Comparison of ENCODE assay signal across 8 cellular contexts in the genomic region with DNA sequence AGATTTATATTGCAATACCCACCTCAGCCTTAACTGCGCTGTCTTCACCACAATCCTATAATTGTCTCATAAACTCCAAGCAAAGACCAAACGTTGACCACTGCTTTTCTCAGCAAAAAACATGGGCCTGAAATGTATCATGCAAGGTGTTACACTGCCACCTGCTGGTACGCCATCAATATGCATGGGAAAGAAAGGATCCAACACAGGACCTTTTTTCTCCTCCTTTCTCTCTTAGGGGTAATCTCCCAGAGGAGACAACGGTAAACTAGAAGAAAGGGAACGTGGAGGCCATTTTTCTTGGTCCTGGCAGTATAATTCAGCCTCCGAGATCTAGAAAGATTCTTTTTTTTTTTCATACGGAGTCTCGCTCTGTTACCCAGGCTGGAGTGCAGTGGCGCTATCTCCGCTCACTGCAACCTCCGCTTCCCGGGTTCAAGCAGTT.
DNase-seq lines count a peak whose midpoint lies in the region; ATAC-seq and TF ChIP-seq lines count a peak whose summit lies in the region.

No MANE protein-coding gene starts in this region.

- H3K27ac ChIP-seq in endodermal cell (ENCODE audit: low read depth, low read length), result no peak overlapping the region

- H3K36me3 Mint-ChIP-seq in CD14-positive monocyte, result no peaks in the 10 kb centered on the region
- no peaks in the 10 kb centered on the region for H3K36me3 Mint-ChIP-seq in endodermal cell (ENCODE audit: low read depth)
- no peaks in the 10 kb centered on the region for H3K36me3 Mint-ChIP-seq in mesothelial cell of epicardium

- H3K27me3 ChIP-seq in endodermal cell (ENCODE audit: control insufficient read depth, insufficient read depth, low read length, poor library complexity, severe bottlenecking), result no peaks in the 10 kb centered on the region

- no peak overlapping the region for H3K4me3 ChIP-seq in endodermal cell (ENCODE audit: low read length)

- 50 to 61% methylated on average over 10 to 12 of the region's 12 CpGs for WGBS in endodermal cell (ENCODE audit: insufficient coverage in 1 of 2, insufficient read length in 1 of 2), 2 experiments

- H3K9me3 Mint-ChIP-seq in CD14-positive monocyte (peaks cover 0 to 5% (median 0%) of the 10 kb centered on the region in 7 donors), endodermal cell (no peaks in the 10 kb centered on the region), mesothelial cell of epicardium (no peaks in the 10 kb centered on the region)

- no peaks in the 10 kb centered on the region for H3K4me1 ChIP-seq in endodermal cell (ENCODE audit: control insufficient read depth, insufficient read depth, low read length)

- peak; percentile 63 for ATAC-seq in GM19397 (IDR thresholded peaks at IDR 0.05; ENCODE audit: unreplicated experiment)

- H3K4me3 Mint-ChIP-seq in CD14-positive monocyte (peak overlapping the region in 1 of 2 donors; percentile 55), endodermal cell (no peak overlapping the region), mesothelial cell of epicardium (no peak overlapping the region)

- no peak overlapping the region for H3K9ac ChIP-seq in endodermal cell (ENCODE audit: extremely low read depth, low read length, poor library complexity, severe bottlenecking)

- H3K27me3 Mint-ChIP-seq in CD14-positive monocyte (ENCODE audit: low read depth in 3 of 3) (peaks cover 2 to 3% (median 2%) of the 10 kb centered on the region in 3 donors), endodermal cell (ENCODE audit: insufficient read depth) (peaks cover 2% of the 10 kb centered on the region), mesothelial cell of epicardium (ENCODE audit: low read depth) (peaks cover 2% of the 10 kb centered on the region)

- H3K27ac Mint-ChIP-seq in CD14-positive monocyte (peak overlapping the region; percentile 85 to 96 (median 91)), endodermal cell (no peak overlapping the region), mesothelial cell of epicardium (no peak overlapping the region)

- H3K9me3 ChIP-seq in endodermal cell (ENCODE audit: control insufficient read depth, low read length), result no peaks in the 10 kb centered on the region

- peaks cover 47% of the 10 kb centered on the region for H3K4me1 Mint-ChIP-seq in CD14-positive monocyte
- H3K4me1 Mint-ChIP-seq in endodermal cell, result peaks cover 4% of the 10 kb centered on the region
- peaks cover 6% of the 10 kb centered on the region for H3K4me1 Mint-ChIP-seq in mesothelial cell of epicardium

- DNase-seq in CD14-positive monocyte (ENCODE audit: low spot score) (peak; percentile 77), HPDE6-E6E7 (ENCODE audit: extremely low spot score) (peak; percentile 20), NK-92 (lab: John Stamatoyannopoulos, UW; ENCODE audit: unreplicated experiment) (peak; percentile 9), endodermal cell (peak; percentile 95), mesothelial cell of epicardium (ENCODE audit: low spot score in 2 of 2, unreplicated experiment in 2 of 2) (peak; percentile 61 to 88)
- DNase-seq in activated CD8-positive, alpha-beta memory T cell treated with anti-CD3 and anti-CD28 coated beads for 24 hours, result peak; percentile 92
- DNase-seq in stimulated activated CD8-positive, alpha-beta memory T cell treated with anti-CD3 and anti-CD28 coated beads, Interleukin-4, amount 100 ng/mL, for 24 hours (ENCODE audit: low read depth), result peak; percentile 69

- no peaks in the 10 kb centered on the region for H3K36me3 ChIP-seq in endodermal cell (ENCODE audit: control insufficient read depth, insufficient read depth, low read length)

- intact Hi-C loops in CD14-positive monocyte (cut with micrococcal nuclease), result loop anchor here (2.0 to 10.0 kb wide), 5 partner anchors 15 to 637 kb away; a partner anchor contains a TSS

- peak; percentile 97 for TF ChIP-seq CTCF in CD14-positive monocyte (IDR thresholded peaks at IDR 0.05)
- TF ChIP-seq CTCF in endodermal cell (conservative IDR thresholded peaks at IDR 0.05), result peak; percentile 97
- peak; percentile 98 for TF ChIP-seq CTCF in mesothelial cell of epicardium (IDR thresholded peaks at IDR 0.05; ENCODE audit: unreplicated experiment)

Comparison
In these comparisons a context has a peak if more than half of its experiments do, and no peak if none do; other contexts are left out.
1. DNase-seq: peak in every context shown above with its lines; median percentile 95 in endodermal cell; 92 in activated CD8-positive, alpha-beta memory T cell treated with anti-CD3 and anti-CD28 coated beads for 24 hours; 77 in CD14-positive monocyte; 74 in mesothelial cell of epicardium; 69 in stimulated activated CD8-positive, alpha-beta memory T cell treated with anti-CD3 and anti-CD28 coated beads, Interleukin-4, amount 100 ng/mL, for 24 hours; 20 in HPDE6-E6E7; 9 in NK-92.
2. H3K27ac Mint-ChIP-seq: peak in CD14-positive monocyte (7 of 7); none in endodermal cell (single experiment) and mesothelial cell of epicardium (single experiment).
3. Peak in every context shown above with its lines, with median percentiles within 50 percentile points of each other: CTCF ChIP-seq.